In the genomic region with DNA sequence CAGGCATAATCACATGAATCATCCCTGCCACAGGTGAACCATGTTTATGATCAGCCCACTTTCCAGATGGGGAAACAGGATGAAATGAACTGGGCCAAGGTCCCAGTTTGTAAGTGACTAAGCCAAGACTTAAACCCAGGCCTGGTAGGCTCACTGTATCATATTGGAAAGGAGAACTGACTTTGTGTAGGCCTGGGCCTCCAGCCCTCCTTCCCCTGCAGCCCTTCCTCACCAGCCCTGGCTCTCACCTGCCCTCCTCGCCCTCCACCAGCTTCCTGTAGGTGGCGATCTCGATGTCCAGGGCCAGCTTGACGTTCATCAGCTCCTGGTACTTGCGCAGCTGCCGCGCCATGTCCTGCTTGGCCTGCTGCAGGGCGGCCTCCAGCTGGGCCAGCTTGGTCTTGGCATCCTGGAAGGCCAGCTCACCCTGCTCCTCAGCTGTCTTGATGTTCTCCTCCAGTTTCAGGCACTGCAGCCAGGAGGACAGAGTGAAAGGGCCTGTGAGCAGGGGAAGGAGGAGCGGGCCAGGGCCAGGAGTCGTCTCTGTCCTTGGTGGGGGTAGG, we compare ENCODE assay signal across 8 cellular contexts. TPM values are rescaled to one million over a fixed set of nuclear protein-coding genes. Genes with fewer than 3 reads are reported as not detected.
DNase-seq lines count a peak whose midpoint lies in the region; ATAC-seq, FAIRE-seq and TF ChIP-seq lines count a peak whose summit lies in the region.

No MANE protein-coding gene starts in this region.

- TF ChIP-seq CTCF in A549 (IDR thresholded peaks at IDR 0.05) = peak; percentile 63
- TF ChIP-seq CTCF in GM12865 (IDR thresholded peaks at IDR 0.05; ENCODE audit: insufficient read depth, low read depth, low read length, missing control alignments) = peak; percentile 13
- TF ChIP-seq CTCF in OCI-LY7 (conservative IDR thresholded peaks at IDR 0.05; ENCODE audit: low read length) = peak; percentile 59
- TF ChIP-seq CTCF in fibroblast of mammary gland (conservative IDR thresholded peaks at IDR 0.05; ENCODE audit: control insufficient read depth, insufficient read depth, low read depth, low read length) = peak; percentile 34
- TF ChIP-seq CTCF in uterus (IDR thresholded peaks at IDR 0.05) = peak in 1 of 4 experiments; percentile 12

- H2AFZ ChIP-seq in OCI-LY7 (ENCODE audit: low read length) = no peak overlapping the region

- CTCF ChIA-PET in A549 (lab: Yijun Ruan, JAX) (interaction anchor here (0.9 to 4.3 kb wide), 12 partner anchors 12 to 708 kb away, joined by 3 to 20 read pairs (median 6); partner anchors contain the start of gene KRT7), OCI-LY7 (lab: Charles Lee; ENCODE audit: unreplicated experiment) (no interaction called here)

- H3K9me2 ChIP-seq in OCI-LY7 (ENCODE audit: insufficient read depth, low read length) = no peaks in the 10 kb centered on the region

- TF ChIP-seq RAD21 in A549 (conservative IDR thresholded peaks at IDR 0.05 in 1 of 2, IDR thresholded peaks at IDR 0.05 in 1 of 2) = peak; percentile 64 to 73

- H3K4me1 ChIP-seq in A549 = peaks cover 82% of the 10 kb centered on the region
- no peaks in the 10 kb centered on the region for H3K4me1 ChIP-seq in OCI-LY7 (ENCODE audit: insufficient read depth, low read length, poor library complexity, severe bottlenecking)
- peaks cover 0 to 7% of the 10 kb centered on the region in 2 donors for H3K4me1 ChIP-seq in uterus

- no peaks in the 10 kb centered on the region for H3K79me2 ChIP-seq in OCI-LY7 (ENCODE audit: insufficient read depth, low read depth, low read length)

- 37% methylated on average over 7 of the region's 10 CpGs for WGBS in A549 (ENCODE audit: missing lambda C conversion rate)

- H3K36me3 ChIP-seq in OCI-LY7 (ENCODE audit: insufficient read depth, low read length) (no peaks in the 10 kb centered on the region), uterus (no peaks in the 10 kb centered on the region)

- no peaks in the 10 kb centered on the region for H4K20me1 ChIP-seq in OCI-LY7 (ENCODE audit: insufficient read depth, low read length)

- ATAC-seq in A549 = peak; percentile 35 to 72
- no peak for ATAC-seq in GM19023 (IDR thresholded peaks at IDR 0.05; ENCODE audit: unreplicated experiment)

- H3K27ac ChIP-seq in A549 (peak overlapping the region; percentile 70 to 85), OCI-LY7 (ENCODE audit: low read depth, low read length, poor library complexity, severe bottlenecking) (no peak overlapping the region), uterus (no peak overlapping the region)

- H3K4me2 ChIP-seq in A549 (peak overlapping the region; percentile 11; the same call in 1 of the 3 replicates), OCI-LY7 (ENCODE audit: low read length) (no peak overlapping the region)

- TF ChIP-seq EP300 in A549 (IDR thresholded peaks at IDR 0.05) = no peak

- intact Hi-C loops in OCI-LY7 (cut with micrococcal nuclease; ENCODE audit: unreplicated experiment) = no loop called here
- intact Hi-C loops in uterus (cut with DNase I; ENCODE audit: low total_unique reads) = no loop called here

- no peak for FAIRE-seq in A549 (lab: Jason Lieb, UNC)

- BruUV-seq in OCI-LY7 (replicated peaks; lab: Mats Ljungman, UMichigan) = no TSS peak

- H3K9me3 ChIP-seq in A549 (no peaks in the 10 kb centered on the region), OCI-LY7 (ENCODE audit: low read length) (no peaks in the 10 kb centered on the region), uterus (no peaks in the 10 kb centered on the region)

- H3K27me3 ChIP-seq in uterus = no peaks in the 10 kb centered on the region

- POLR2A ChIA-PET in A549 (lab: Yijun Ruan, JAX) (interaction anchor here (0.8 to 1.5 kb wide), 3 partner anchors 20 to 61 kb away, joined by 3 to 5 read pairs (median 5); partner anchors contain the start of gene KRT7), OCI-LY7 (lab: Charles Lee) (no interaction called here)

- TF ChIP-seq POLR2A in A549 (IDR thresholded peaks at IDR 0.05; ENCODE audit: low read length) (no peak), uterus (IDR thresholded peaks at IDR 0.05) (no peak)

- H3K4me3 ChIP-seq in A549 (no peak overlapping the region), GM12865 (ENCODE audit: low read depth, low read length) (no peak overlapping the region), OCI-LY7 (ENCODE audit: low read depth, low read length, poor library complexity, severe bottlenecking) (no peak overlapping the region), fibroblast of mammary gland (ENCODE audit: control insufficient read depth, low read depth, low read length) (no peak overlapping the region), uterus (no peak overlapping the region)

- DNase-seq in A549 (ENCODE audit: low read depth in 1 of 2, low spot score in 1 of 2) (peak; percentile 66 to 87), GM12865 (ENCODE audit: low read depth) (no peak), OCI-LY7 (ENCODE audit: low spot score) (no peak), fibroblast of mammary gland (ENCODE audit: low read depth) (peak; percentile 68), uterus (no peak), superior temporal gyrus (ENCODE audit: extremely low spot score) (no peak), amniotic stem cell (lab: John Stamatoyannopoulos, UW) (no peak)

TF ChIP-seq in A549, 52 proteins besides CTCF, POLR2A, EP300 and RAD21:
- TF ChIP-seq, protein P1, sequence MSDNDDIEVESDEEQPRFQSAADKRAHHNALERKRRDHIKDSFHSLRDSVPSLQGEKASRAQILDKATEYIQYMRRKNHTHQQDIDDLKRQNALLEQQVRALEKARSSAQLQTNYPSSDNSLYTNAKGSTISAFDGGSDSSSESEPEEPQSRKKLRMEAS (IDR thresholded peaks at IDR 0.05) = peak; percentile 60; the same call in 1 of the 2 replicates
- TF ChIP-seq NR3C1 (IDR thresholded peaks at IDR 0.05) (no peak), GATA3 (IDR thresholded peaks at IDR 0.05; ENCODE audit: borderline replicate concordance) (peak; percentile 18; the same call in 1 of the 2 replicates), ZSCAN20 (CRISPR knock-in tag; IDR thresholded peaks at IDR 0.05) (no peak), SMC3 (IDR thresholded peaks at IDR 0.05) (peak; percentile 66), KDM1A (IDR thresholded peaks at IDR 0.05; ENCODE audit: low read depth) (no peak)
- TF ChIP-seq, protein P2, sequence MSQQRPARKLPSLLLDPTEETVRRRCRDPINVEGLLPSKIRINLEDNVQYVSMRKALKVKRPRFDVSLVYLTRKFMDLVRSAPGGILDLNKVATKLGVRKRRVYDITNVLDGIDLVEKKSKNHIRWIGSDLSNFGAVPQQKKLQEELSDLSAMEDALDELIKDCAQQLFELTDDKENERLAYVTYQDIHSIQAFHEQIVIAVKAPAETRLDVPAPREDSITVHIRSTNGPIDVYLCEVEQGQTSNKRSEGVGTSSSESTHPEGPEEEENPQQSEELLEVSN (IDR thresholded peaks at IDR 0.05; ENCODE audit: borderline replicate concordance, low read depth) = no peak

RNA-seq across cellular contexts. Expression of gene KRT80, which starts 19.8 kb away (rescaled TPM):
- polyA plus RNA-seq in A549 (2011; rRNA removed) (59.8 and 63.1 TPM in 2 replicates), A549 (2017; fragmentation: RNase III; extraction: RNeasy Plus Mini Kit Qiagen cat#74134 plus additional on column Dnase treatment) (38.3 to 56.4 TPM (median 46.0 TPM) in 3 replicates)
- polyA plus RNA-seq in A549 (2012; cell fraction: cytosol; rRNA removed) = 62.9 and 86.5 TPM in 2 replicates
- polyA plus RNA-seq in A549 (2012; cell fraction: nucleus; rRNA removed) = 87.4 and 102 TPM in 2 replicates
- 76.5 and 77.5 TPM in 2 replicates for polyA minus RNA-seq in A549 (2011; rRNA and poly(A)+ RNA removed)
- not detected in 2 replicates for total RNA-seq in OCI-LY7 (2014; rRNA removed; shearing (Covaris generic))
- total RNA-seq in OCI-LY7 (2022) (not detected in 2 replicates), uterus (1 to 10 TPM in 1 of 4 donors, not detected in 3; 1.1 TPM)

Comparison
In these comparisons a context has a peak if more than half of its experiments do, and no peak if none do; other contexts are left out.
1. DNase-seq: peak in A549 (2 of 2) and fibroblast of mammary gland (single experiment); none in GM12865 (single experiment), OCI-LY7 (single experiment), uterus (0 of 2), superior temporal gyrus (single experiment) and amniotic stem cell (single experiment).
2. H3K27ac ChIP-seq: peak in A549 (2 of 2); none in OCI-LY7 (single experiment) and uterus (0 of 2).